In the genomic region with DNA sequence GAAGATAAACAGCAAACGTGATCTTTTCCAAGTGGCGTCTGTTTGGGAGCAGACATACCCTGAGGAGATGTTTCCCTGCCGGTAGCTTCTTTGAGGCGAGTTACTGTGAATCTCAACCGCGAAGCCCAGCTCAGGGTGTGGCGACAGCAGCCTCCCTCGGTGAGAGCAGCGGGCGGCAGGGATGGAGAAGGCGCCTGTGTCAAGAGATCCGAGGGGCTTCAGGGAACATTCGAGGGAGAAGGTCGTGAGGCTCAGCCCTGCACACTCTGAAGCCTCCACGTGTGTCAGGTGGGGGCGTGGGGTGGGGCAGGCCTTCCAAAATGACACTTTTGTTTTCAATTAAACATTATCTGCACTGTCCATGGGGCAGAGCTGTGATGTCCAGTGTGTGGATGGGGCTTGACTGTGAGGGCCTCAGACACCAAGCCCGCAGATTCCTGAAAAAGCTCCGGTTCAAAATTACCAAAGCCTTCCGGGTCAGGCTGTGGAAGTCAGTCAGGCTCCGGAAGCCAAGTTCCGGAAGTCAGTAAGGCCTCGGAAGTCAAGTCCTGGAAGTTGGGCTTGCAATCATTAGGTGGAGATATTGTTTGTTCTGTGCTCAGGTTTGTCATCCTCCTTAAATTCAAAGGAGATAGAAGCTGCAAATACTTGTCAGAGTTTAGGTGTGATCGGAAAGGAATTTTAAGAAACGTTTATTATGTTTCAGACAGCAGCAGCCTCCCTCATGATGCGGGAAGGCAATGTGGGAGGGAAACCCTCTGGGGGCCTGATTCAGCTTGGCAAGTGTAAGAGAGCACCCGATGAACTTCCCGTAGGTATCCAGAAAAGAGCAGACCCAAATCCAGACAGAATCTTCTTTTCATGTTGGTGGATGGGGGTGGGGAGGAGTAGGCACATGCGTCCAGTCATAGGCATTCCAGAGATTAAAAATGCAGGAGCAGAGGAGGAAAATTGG, we compare ENCODE assay signal across 1 cellular context.
TF ChIP-seq lines count a peak whose summit lies in the region.

No MANE protein-coding gene starts in this region.

TF ChIP-seq in GM23338, 12 proteins besides CTCF, POLR2A, EP300 and RAD21 (continued from another document):
- TF ChIP-seq, protein P1, sequence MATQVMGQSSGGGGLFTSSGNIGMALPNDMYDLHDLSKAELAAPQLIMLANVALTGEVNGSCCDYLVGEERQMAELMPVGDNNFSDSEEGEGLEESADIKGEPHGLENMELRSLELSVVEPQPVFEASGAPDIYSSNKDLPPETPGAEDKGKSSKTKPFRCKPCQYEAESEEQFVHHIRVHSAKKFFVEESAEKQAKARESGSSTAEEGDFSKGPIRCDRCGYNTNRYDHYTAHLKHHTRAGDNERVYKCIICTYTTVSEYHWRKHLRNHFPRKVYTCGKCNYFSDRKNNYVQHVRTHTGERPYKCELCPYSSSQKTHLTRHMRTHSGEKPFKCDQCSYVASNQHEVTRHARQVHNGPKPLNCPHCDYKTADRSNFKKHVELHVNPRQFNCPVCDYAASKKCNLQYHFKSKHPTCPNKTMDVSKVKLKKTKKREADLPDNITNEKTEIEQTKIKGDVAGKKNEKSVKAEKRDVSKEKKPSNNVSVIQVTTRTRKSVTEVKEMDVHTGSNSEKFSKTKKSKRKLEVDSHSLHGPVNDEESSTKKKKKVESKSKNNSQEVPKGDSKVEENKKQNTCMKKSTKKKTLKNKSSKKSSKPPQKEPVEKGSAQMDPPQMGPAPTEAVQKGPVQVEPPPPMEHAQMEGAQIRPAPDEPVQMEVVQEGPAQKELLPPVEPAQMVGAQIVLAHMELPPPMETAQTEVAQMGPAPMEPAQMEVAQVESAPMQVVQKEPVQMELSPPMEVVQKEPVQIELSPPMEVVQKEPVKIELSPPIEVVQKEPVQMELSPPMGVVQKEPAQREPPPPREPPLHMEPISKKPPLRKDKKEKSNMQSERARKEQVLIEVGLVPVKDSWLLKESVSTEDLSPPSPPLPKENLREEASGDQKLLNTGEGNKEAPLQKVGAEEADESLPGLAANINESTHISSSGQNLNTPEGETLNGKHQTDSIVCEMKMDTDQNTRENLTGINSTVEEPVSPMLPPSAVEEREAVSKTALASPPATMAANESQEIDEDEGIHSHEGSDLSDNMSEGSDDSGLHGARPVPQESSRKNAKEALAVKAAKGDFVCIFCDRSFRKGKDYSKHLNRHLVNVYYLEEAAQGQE (IDR thresholded peaks at IDR 0.05; ENCODE audit: unreplicated experiment) = no peak
- TF ChIP-seq STAT1 (IDR thresholded peaks at IDR 0.05; ENCODE audit: unreplicated experiment) (no peak), ZNF331 (CRISPR knock-in tag; IDR thresholded peaks at IDR 0.05; ENCODE audit: low read depth) (no peak), EZH2phosphoT487 (IDR thresholded peaks at IDR 0.05; ENCODE audit: unreplicated experiment) (no peak), EZH2 (IDR thresholded peaks at IDR 0.05; ENCODE audit: low read depth, unreplicated experiment) (no peak), NANOG (IDR thresholded peaks at IDR 0.05; ENCODE audit: borderline replicate concordance) (no peak), CREB1 (CRISPR knock-in tag; IDR thresholded peaks at IDR 0.05; ENCODE audit: low read depth) (no peak), ZNF114 (CRISPR knock-in tag; IDR thresholded peaks at IDR 0.05) (no peak), JUNB (IDR thresholded peaks at IDR 0.05; ENCODE audit: unreplicated experiment) (no peak)
- TF ChIP-seq, protein P2, sequence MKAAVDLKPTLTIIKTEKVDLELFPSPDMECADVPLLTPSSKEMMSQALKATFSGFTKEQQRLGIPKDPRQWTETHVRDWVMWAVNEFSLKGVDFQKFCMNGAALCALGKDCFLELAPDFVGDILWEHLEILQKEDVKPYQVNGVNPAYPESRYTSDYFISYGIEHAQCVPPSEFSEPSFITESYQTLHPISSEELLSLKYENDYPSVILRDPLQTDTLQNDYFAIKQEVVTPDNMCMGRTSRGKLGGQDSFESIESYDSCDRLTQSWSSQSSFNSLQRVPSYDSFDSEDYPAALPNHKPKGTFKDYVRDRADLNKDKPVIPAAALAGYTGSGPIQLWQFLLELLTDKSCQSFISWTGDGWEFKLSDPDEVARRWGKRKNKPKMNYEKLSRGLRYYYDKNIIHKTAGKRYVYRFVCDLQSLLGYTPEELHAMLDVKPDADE (IDR thresholded peaks at IDR 0.05) = no peak
- TF ChIP-seq, protein P3, sequence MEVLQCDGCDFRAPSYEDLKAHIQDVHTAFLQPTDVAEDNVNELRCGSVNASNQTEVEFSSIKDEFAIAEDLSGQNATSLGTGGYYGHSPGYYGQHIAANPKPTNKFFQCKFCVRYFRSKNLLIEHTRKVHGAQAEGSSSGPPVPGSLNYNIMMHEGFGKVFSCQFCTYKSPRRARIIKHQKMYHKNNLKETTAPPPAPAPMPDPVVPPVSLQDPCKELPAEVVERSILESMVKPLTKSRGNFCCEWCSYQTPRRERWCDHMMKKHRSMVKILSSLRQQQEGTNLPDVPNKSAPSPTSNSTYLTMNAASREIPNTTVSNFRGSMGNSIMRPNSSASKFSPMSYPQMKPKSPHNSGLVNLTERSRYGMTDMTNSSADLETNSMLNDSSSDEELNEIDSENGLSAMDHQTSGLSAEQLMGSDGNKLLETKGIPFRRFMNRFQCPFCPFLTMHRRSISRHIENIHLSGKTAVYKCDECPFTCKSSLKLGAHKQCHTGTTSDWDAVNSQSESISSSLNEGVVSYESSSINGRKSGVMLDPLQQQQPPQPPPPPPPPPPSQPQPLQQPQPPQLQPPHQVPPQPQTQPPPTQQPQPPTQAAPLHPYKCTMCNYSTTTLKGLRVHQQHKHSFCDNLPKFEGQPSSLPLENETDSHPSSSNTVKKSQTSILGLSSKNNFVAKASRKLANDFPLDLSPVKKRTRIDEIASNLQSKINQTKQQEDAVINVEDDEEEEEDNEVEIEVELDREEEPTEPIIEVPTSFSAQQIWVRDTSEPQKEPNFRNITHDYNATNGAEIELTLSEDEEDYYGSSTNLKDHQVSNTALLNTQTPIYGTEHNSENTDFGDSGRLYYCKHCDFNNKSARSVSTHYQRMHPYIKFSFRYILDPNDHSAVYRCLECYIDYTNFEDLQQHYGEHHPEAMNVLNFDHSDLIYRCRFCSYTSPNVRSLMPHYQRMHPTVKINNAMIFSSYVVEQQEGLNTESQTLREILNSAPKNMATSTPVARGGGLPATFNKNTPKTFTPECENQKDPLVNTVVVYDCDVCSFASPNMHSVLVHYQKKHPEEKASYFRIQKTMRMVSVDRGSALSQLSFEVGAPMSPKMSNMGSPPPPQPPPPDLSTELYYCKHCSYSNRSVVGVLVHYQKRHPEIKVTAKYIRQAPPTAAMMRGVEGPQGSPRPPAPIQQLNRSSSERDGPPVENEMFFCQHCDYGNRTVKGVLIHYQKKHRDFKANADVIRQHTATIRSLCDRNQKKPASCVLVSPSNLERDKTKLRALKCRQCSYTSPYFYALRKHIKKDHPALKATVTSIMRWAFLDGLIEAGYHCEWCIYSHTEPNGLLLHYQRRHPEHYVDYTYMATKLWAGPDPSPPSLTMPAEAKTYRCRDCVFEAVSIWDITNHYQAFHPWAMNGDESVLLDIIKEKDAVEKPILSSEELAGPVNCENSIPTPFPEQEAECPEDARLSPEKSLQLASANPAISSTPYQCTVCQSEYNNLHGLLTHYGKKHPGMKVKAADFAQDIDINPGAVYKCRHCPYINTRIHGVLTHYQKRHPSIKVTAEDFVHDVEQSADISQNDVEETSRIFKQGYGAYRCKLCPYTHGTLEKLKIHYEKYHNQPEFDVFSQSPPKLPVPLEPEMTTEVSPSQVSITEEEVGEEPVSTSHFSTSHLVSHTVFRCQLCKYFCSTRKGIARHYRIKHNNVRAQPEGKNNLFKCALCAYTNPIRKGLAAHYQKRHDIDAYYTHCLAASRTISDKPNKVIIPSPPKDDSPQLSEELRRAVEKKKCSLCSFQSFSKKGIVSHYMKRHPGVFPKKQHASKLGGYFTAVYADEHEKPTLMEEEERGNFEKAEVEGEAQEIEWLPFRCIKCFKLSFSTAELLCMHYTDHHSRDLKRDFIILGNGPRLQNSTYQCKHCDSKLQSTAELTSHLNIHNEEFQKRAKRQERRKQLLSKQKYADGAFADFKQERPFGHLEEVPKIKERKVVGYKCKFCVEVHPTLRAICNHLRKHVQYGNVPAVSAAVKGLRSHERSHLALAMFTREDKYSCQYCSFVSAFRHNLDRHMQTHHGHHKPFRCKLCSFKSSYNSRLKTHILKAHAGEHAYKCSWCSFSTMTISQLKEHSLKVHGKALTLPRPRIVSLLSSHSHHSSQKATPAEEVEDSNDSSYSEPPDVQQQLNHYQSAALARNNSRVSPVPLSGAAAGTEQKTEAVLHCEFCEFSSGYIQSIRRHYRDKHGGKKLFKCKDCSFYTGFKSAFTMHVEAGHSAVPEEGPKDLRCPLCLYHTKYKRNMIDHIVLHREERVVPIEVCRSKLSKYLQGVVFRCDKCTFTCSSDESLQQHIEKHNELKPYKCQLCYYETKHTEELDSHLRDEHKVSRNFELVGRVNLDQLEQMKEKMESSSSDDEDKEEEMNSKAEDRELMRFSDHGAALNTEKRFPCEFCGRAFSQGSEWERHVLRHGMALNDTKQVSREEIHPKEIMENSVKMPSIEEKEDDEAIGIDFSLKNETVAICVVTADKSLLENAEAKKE (CRISPR knock-in tag; IDR thresholded peaks at IDR 0.05) = no peak
